Comparison of ENCODE assay signal across 11 cellular contexts in genomic region chr14:99757331-99758070, GRCh38. TPM values are rescaled to one million over a fixed set of nuclear protein-coding genes. Genes with fewer than 3 reads are reported as not detected.
DNase-seq lines count a peak whose midpoint lies in the region; ATAC-seq, FAIRE-seq and TF ChIP-seq lines count a peak whose summit lies in the region.
"Had no signal": no experiment of that assay in that cellular context is flagged by ENCODE, and none has a peak within 500 bp of the region (broad histone marks: within the 10 kb centered on the region; RNA-seq: fewer than 3 reads in every experiment).

No MANE protein-coding gene starts in this region.

- peaks cover 11% of the 10 kb centered on the region for H3K27me3 Mint-ChIP-seq in activated CD4-positive, alpha-beta T cell treated with anti-CD3 and anti-CD28 coated beads, Interleukin-2, amount 10 ng/mL, durations not matched to agents 7 days and 5 days

- peaks cover 5% of the 10 kb centered on the region for H3K4me1 Mint-ChIP-seq in activated CD4-positive, alpha-beta T cell treated with anti-CD3 and anti-CD28 coated beads, Interleukin-2, amount 10 ng/mL, durations not matched to agents 7 days and 5 days

- H3K27ac ChIP-seq in foreskin keratinocyte, result peak overlapping the region; percentile 97
- peak overlapping the region; percentile 35 for H3K27ac ChIP-seq in subcutaneous abdominal adipose tissue (ENCODE audit: low read depth, low read length)

- no peak overlapping the region for H3K4me3 Mint-ChIP-seq in activated CD4-positive, alpha-beta T cell treated with anti-CD3 and anti-CD28 coated beads, Interleukin-2, amount 10 ng/mL, durations not matched to agents 7 days and 5 days
- H3K4me3 Mint-ChIP-seq: activated naive CD8-positive, alpha-beta T cell treated with anti-CD3 and anti-CD28 coated beads for 36 hours; T-helper 17 cell had no signal

- peak; percentile 78 for FAIRE-seq in H54 (lab: Jason Lieb, UNC)

- no peak overlapping the region for H3K9ac ChIP-seq in subcutaneous abdominal adipose tissue (ENCODE audit: low read length in 5 of 5)

- no peaks in the 10 kb centered on the region for H3K36me3 ChIP-seq in subcutaneous abdominal adipose tissue (ENCODE audit: control insufficient read depth in 5 of 5, insufficient read depth in 5 of 5, low read length in 5 of 5)

- H3K27me3 ChIP-seq in foreskin keratinocyte (no peaks in the 10 kb centered on the region), subcutaneous abdominal adipose tissue (ENCODE audit: control insufficient read depth in 5 of 5, insufficient read depth in 4 of 5, low read length in 5 of 5) (peaks cover 0 to 14% (median 6%) of the 10 kb centered on the region in 5 donors)

- no peaks in the 10 kb centered on the region for H3K9me3 ChIP-seq in subcutaneous abdominal adipose tissue (ENCODE audit: control insufficient read depth in 5 of 5, low read length in 5 of 5)

- no peaks in the 10 kb centered on the region for H3K9me3 Mint-ChIP-seq in activated CD4-positive, alpha-beta T cell treated with anti-CD3 and anti-CD28 coated beads, Interleukin-2, amount 10 ng/mL, durations not matched to agents 7 days and 5 days
- H3K9me3 Mint-ChIP-seq: activated naive CD8-positive, alpha-beta T cell treated with anti-CD3 and anti-CD28 coated beads for 36 hours had no signal

- POLR2A ChIA-PET in activated CD4-positive, alpha-beta T cell treated with anti-CD3 and anti-CD28 coated beads, Interleukin-2, amount 10 ng/mL, durations not matched to agents 7 days and 5 days (lab: Charles Lee), result no interaction called here

- H3K4me3 ChIP-seq in subcutaneous abdominal adipose tissue (ENCODE audit: low read depth in 1 of 5, low read length in 5 of 5), result no peak overlapping the region

- DNase-seq in H54 (ENCODE audit: insufficient read length, low spot score) (no peak), foreskin keratinocyte (peak; percentile 96 to 98), GM20000 (ENCODE audit: low spot score) (no peak)
- no peak for DNase-seq in activated CD8-positive, alpha-beta memory T cell treated with anti-CD3 and anti-CD28 coated beads, Interleukin-2, amount 50 U/mL, for 48 hours
- no peak for DNase-seq in activated CD4-positive, alpha-beta T cell treated with anti-CD3 and anti-CD28 coated beads, Interleukin-2, amount 10 ng/mL, durations not matched to agents 7 days and 5 days
- DNase-seq: activated naive CD8-positive, alpha-beta T cell treated with anti-CD3 and anti-CD28 coated beads for 36 hours; NCI-H1105 treated with DMSO at 0.1 percent for 48 hours; T-helper 17 cell had no signal

- no peaks in the 10 kb centered on the region for H3K36me3 Mint-ChIP-seq in activated CD4-positive, alpha-beta T cell treated with anti-CD3 and anti-CD28 coated beads, Interleukin-2, amount 10 ng/mL, durations not matched to agents 7 days and 5 days (ENCODE audit: low read depth)
- H3K36me3 Mint-ChIP-seq: activated naive CD8-positive, alpha-beta T cell treated with anti-CD3 and anti-CD28 coated beads for 36 hours had no signal

- no peak for TF ChIP-seq POLR2A in H54 (IDR thresholded peaks at IDR 0.05; ENCODE audit: low read depth, low read length)

- ATAC-seq in SK-N-SH treated with all-trans-retinoic acid at 6 μM for 48 hours, result peak; percentile 43
- ATAC-seq in foreskin keratinocyte, result peak; percentile 67
- ATAC-seq in GM18907 (IDR thresholded peaks at IDR 0.05; ENCODE audit: unreplicated experiment), result no peak
- ATAC-seq: T-helper 17 cell had no signal

- no peak overlapping the region for H3K27ac Mint-ChIP-seq in activated CD4-positive, alpha-beta T cell treated with anti-CD3 and anti-CD28 coated beads, Interleukin-2, amount 10 ng/mL, durations not matched to agents 7 days and 5 days
- H3K27ac Mint-ChIP-seq: activated naive CD8-positive, alpha-beta T cell treated with anti-CD3 and anti-CD28 coated beads for 36 hours; T-helper 17 cell had no signal

- TF ChIP-seq CTCF in foreskin keratinocyte (conservative IDR thresholded peaks at IDR 0.05) (no peak), GM20000 (IDR thresholded peaks at IDR 0.05; ENCODE audit: extremely low read depth, missing control alignments) (no peak)

- H3K4me1 ChIP-seq in foreskin keratinocyte (peaks cover 24% of the 10 kb centered on the region), subcutaneous abdominal adipose tissue (ENCODE audit: control insufficient read depth in 5 of 5, insufficient read depth in 5 of 5, low read length in 5 of 5) (peaks cover 11 to 52% (median 38%) of the 10 kb centered on the region in 5 donors)

- CTCF ChIA-PET in activated CD4-positive, alpha-beta T cell treated with anti-CD3 and anti-CD28 coated beads, Interleukin-2, amount 10 ng/mL, durations not matched to agents 7 days and 5 days (lab: Charles Lee), result interaction anchor here (1.3 kb wide), 1 partner anchor 8 kb away, joined by 3 read pairs; no protein-coding TSS in a partner anchor

TF ChIP-seq in SK-N-SH treated with all-trans-retinoic acid at 6 μM for 48 hours, 23 proteins besides CTCF, POLR2A, EP300 and RAD21:
- TF ChIP-seq ZC3H10 (CRISPR knock-in tag; IDR thresholded peaks at IDR 0.05), result peak; percentile 69; the same call in 1 of the 2 replicates
- TF ChIP-seq PATZ1 (CRISPR knock-in tag; IDR thresholded peaks at IDR 0.05; ENCODE audit: borderline replicate concordance), result peak; percentile 66; the same call in 1 of the 2 replicates
- peak; percentile 73 for TF ChIP-seq ISL1 (CRISPR knock-in tag; IDR thresholded peaks at IDR 0.05)
- no peak for TF ChIP-seq ZNF70 (CRISPR knock-in tag; IDR thresholded peaks at IDR 0.05)

RNA-seq across cellular contexts. Expression of gene EML1, which starts 35.7 kb away (rescaled TPM):
- total RNA-seq in foreskin keratinocyte, result 3.7 and 7.4 TPM in 2 replicates
- polyA plus RNA-seq in foreskin keratinocyte, result 1.1 and 2.2 TPM in 2 replicates
- under 1 TPM in 1 of 2 experiments, not detected in 1; 0.12 TPM for total RNA-seq in activated CD4-positive, alpha-beta T cell treated with anti-CD3 and anti-CD28 coated beads, Interleukin-2, amount 10 ng/mL, durations not matched to agents 7 days and 5 days

Comparison
In these comparisons a context has a peak if more than half of its experiments do, and no peak if none do; other contexts are left out.
1. DNase-seq: peak in foreskin keratinocyte (2 of 2); none in H54 (single experiment), activated CD8-positive, alpha-beta memory T cell treated with anti-CD3 and anti-CD28 coated beads, Interleukin-2, amount 50 U/mL, for 48 hours (single experiment), GM20000 (single experiment) and activated CD4-positive, alpha-beta T cell treated with anti-CD3 and anti-CD28 coated beads, Interleukin-2, amount 10 ng/mL, durations not matched to agents 7 days and 5 days (single experiment).